20 cellular contexts compared by ENCODE assay signal in the genomic region with DNA sequence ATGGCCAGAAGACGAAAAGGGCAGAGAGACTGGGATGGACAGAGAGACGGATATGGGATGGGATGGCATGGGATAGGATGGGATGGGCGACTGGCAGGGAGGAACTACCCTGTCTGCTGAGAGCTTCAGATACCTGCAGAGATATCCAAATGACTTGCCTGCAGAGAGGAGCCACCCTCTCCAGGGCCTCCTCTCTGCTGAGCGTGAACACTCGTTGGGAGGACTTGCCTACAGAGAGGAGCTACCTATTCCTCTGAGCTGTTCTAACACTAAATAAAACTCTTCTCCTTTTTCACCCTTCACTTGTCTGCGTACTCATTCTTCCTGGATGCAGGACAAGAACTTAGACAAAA.
A peak's percentile ranks its signal among the peaks of the same experiment; 100 is the strongest.
DNase-seq lines count a peak whose midpoint lies in the region; ATAC-seq, FAIRE-seq and TF ChIP-seq lines count a peak whose summit lies in the region.
"Had no signal": no experiment of that assay in that cellular context is flagged by ENCODE, and none has a peak within 500 bp of the region (broad histone marks: within the 10 kb centered on the region; RNA-seq: fewer than 3 reads in every experiment).

No MANE protein-coding gene starts in this region.

- H3K9me3 ChIP-seq in A549: no peaks in the 10 kb centered on the region

- H3K27ac ChIP-seq in A549: peak overlapping the region in 1 of 2 experiments; percentile 83; a peak in 3 of 6 replicates
- H3K27ac ChIP-seq in coronary artery: no peak overlapping the region
- H3K27ac ChIP-seq: 22Rv1 had no signal

- FAIRE-seq in A549 (lab: Jason Lieb, UNC): no peak
- FAIRE-seq: A204.1, GM12891, GM18507 had no signal

- H3K4me1 ChIP-seq in A549: peaks cover 14% of the 10 kb centered on the region

- peak overlapping the region; percentile 85; the same call in 1 of the 3 replicates for H3K4me2 ChIP-seq in A549
- H3K4me2 ChIP-seq: GM23338 had no signal

- TF ChIP-seq EP300 in A549 (IDR thresholded peaks at IDR 0.05): no peak

- no peak for TF ChIP-seq CTCF in A549 (IDR thresholded peaks at IDR 0.05)
- TF ChIP-seq CTCF in coronary artery (IDR thresholded peaks at IDR 0.05): no peak

- TF ChIP-seq RAD21 in A549 (conservative IDR thresholded peaks at IDR 0.05 in 1 of 2, IDR thresholded peaks at IDR 0.05 in 1 of 2): no peak

- CTCF ChIA-PET in A549 (lab: Yijun Ruan, JAX): interaction anchor here (0.6 to 8.0 kb wide), 12 partner anchors 8 to 191 kb away, joined by 3 to 81 read pairs (median 4); no protein-coding TSS in a partner anchor

- 92% methylated on average over 6 of the region's 6 CpGs for WGBS in A549 (ENCODE audit: missing lambda C conversion rate)

- H3K4me3 ChIP-seq in A549 (no peak overlapping the region; the same call in 2 of the 3 replicates), coronary artery (no peak overlapping the region)
- H3K4me3 ChIP-seq: GM23338 had no signal

- ATAC-seq in A549: no peak

- no peak for TF ChIP-seq POLR2A in A549 (IDR thresholded peaks at IDR 0.05; ENCODE audit: low read length)

- DNase-seq in activated CD8-positive, alpha-beta memory T cell treated with anti-CD3 and anti-CD28 coated beads for 24 hours: peak; percentile 3
- no peak for DNase-seq in activated CD8-positive, alpha-beta memory T cell treated with anti-CD3 and anti-CD28 coated beads, Interleukin-2, amount 50 U/mL, for 48 hours
- DNase-seq in A549 (ENCODE audit: low read depth in 1 of 2, low spot score in 1 of 2) (no peak), coronary artery (ENCODE audit: low spot score) (peak; percentile 54), NCI-H2171 (lab: John Stamatoyannopoulos, UW) (no peak), AG08395 (ENCODE audit: low spot score) (no peak)
- DNase-seq: ACHN; C1 segment of cervical spinal cord; Calu3; CD4-positive, alpha-beta memory T cell; COR-L47; DMS53; DMS79 treated with DMSO at 0.1 percent for 48 hours; GF-D8; HFFc6 had no signal

- POLR2A ChIA-PET in A549 (lab: Yijun Ruan, JAX): no interaction called here

TF ChIP-seq in A549, 52 proteins besides CTCF, POLR2A, EP300 and RAD21:
- no peak for TF ChIP-seq MYC (IDR thresholded peaks at IDR 0.05; ENCODE audit: borderline replicate concordance, low read length)
- no peak for TF ChIP-seq CHD4 (IDR thresholded peaks at IDR 0.05; ENCODE audit: borderline replicate concordance)
- TF ChIP-seq CEBPB (IDR thresholded peaks at IDR 0.05): no peak
- TF ChIP-seq RFX5 (IDR thresholded peaks at IDR 0.05): no peak

Comparison
In these comparisons a context has a peak if more than half of its experiments do, and no peak if none do; other contexts are left out.
1. DNase-seq: peak in activated CD8-positive, alpha-beta memory T cell treated with anti-CD3 and anti-CD28 coated beads for 24 hours (single experiment) and coronary artery (single experiment); none in activated CD8-positive, alpha-beta memory T cell treated with anti-CD3 and anti-CD28 coated beads, Interleukin-2, amount 50 U/mL, for 48 hours (single experiment), A549 (0 of 2), NCI-H2171 (single experiment) and AG08395 (single experiment).